Comparison of ENCODE assay signal across 27 cellular contexts in the genomic region with DNA sequence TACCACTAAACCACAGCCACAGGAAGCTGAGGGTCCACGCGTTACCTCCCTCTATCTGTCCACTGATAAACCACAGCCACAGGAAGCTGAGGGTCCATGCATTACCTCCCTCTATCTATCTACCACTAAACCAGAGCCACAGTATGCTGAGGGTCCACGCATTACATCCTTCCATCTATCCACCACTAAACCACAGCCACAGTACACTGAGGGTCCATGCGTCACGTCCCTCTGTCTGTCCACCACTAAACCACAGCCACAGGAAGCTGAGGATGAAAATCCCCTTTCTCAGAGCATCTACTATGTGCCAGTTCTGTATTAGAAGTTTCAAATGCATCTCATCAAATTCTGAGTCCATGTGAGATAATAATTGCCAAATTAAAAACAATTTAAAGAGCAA.
DNase-seq lines count a peak whose midpoint lies in the region; ATAC-seq lines count a peak whose summit lies in the region.
"Had no signal": no experiment of that assay in that cellular context is flagged by ENCODE, and none has a peak within 500 bp of the region (broad histone marks: within the 10 kb centered on the region; RNA-seq: fewer than 3 reads in every experiment).

No MANE protein-coding gene starts in this region.

- H3K4me1 Mint-ChIP-seq in stimulated activated naive CD8-positive, alpha-beta T cell treated with anti-CD3 and anti-CD28 coated beads, Interleukin-15, Interleukin-2, amounts not matched to agents 100 ng/mL and 50 ng/mL, for 24 hours (ENCODE audit: low read depth) = peaks cover 14% of the 10 kb centered on the region
- peaks cover 7% of the 10 kb centered on the region for H3K4me1 Mint-ChIP-seq in activated naive CD8-positive, alpha-beta T cell treated with anti-CD3 and anti-CD28 coated beads, Interleukin-2, amount 10 ng/mL, durations not matched to agents 7 days and 5 days
- H3K4me1 Mint-ChIP-seq in immature natural killer cell = peaks cover 16 to 18% of the 10 kb centered on the region in 2 donors
- H3K4me1 Mint-ChIP-seq: neural crest cell had no signal

- H3K36me3 Mint-ChIP-seq in stimulated activated naive CD8-positive, alpha-beta T cell treated with anti-CD3 and anti-CD28 coated beads, Interleukin-15, Interleukin-2, amounts not matched to agents 100 ng/mL and 50 ng/mL, for 24 hours (ENCODE audit: low read depth) = no peaks in the 10 kb centered on the region
- H3K36me3 Mint-ChIP-seq in activated naive CD8-positive, alpha-beta T cell treated with anti-CD3 and anti-CD28 coated beads, Interleukin-2, amount 10 ng/mL, durations not matched to agents 7 days and 5 days = no peaks in the 10 kb centered on the region
- H3K36me3 Mint-ChIP-seq in immature natural killer cell = no peaks in the 10 kb centered on the region

- no peak for DNase-seq in stimulated activated naive CD8-positive, alpha-beta T cell treated with anti-CD3 and anti-CD28 coated beads, Interleukin-15, Interleukin-2, amounts not matched to agents 100 U/mL and 50 U/mL, for 24 hours
- DNase-seq in activated naive CD8-positive, alpha-beta T cell treated with anti-CD3 and anti-CD28 coated beads, Interleukin-2, amount 10 ng/mL, durations not matched to agents 7 days and 5 days = no peak
- peak; percentile 6 to 35 (median 28) for DNase-seq in immature natural killer cell
- DNase-seq in stimulated activated CD4-positive, alpha-beta T cell treated with anti-CD3 and anti-CD28 coated beads, Interleukin-12 subunit alpha, Interleukin-12 subunit beta, amount 100 ng/mL, for 4 hours = no peak
- DNase-seq in OCI-M1 (lab: John Stamatoyannopoulos, UW) = no peak
- DNase-seq: activated B cell treated with CpG ODN at 0.5 μM for 24 hours; activated effector memory CD4-positive, alpha-beta T cell treated with Interleukin-2 at 50 U/mL for 16 hours; BE2C; body of pancreas; Caco-2; DMS53; effector CD4-positive, alpha-beta T cell; GDM1; hippocampal formation; Kasumi-1; mammary epithelial cell; mucosa of descending colon; NCI-H1417; NCI-H2029; NCI-H524; right cardiac atrium; stimulated activated CD4-positive, alpha-beta T cell treated with anti-CD3 and anti-CD28 coated beads, Interleukin-1b, Interleukin-23, amount 100 ng/mL, for 48 hours; stomach; thyroid gland had no signal

- H3K27me3 Mint-ChIP-seq in stimulated activated naive CD8-positive, alpha-beta T cell treated with anti-CD3 and anti-CD28 coated beads, Interleukin-15, Interleukin-2, amounts not matched to agents 100 ng/mL and 50 ng/mL, for 24 hours = no peaks in the 10 kb centered on the region
- H3K27me3 Mint-ChIP-seq in activated naive CD8-positive, alpha-beta T cell treated with anti-CD3 and anti-CD28 coated beads, Interleukin-2, amount 10 ng/mL, durations not matched to agents 7 days and 5 days = peaks cover 3% of the 10 kb centered on the region
- peaks cover 3 to 10% (median 3%) of the 10 kb centered on the region in 3 donors for H3K27me3 Mint-ChIP-seq in immature natural killer cell (ENCODE audit: low read depth in 3 of 3)
- H3K27me3 Mint-ChIP-seq: activated B cell treated with CpG ODN at 0.5 μM for 24 hours had no signal

- H3K9me3 Mint-ChIP-seq in stimulated activated naive CD8-positive, alpha-beta T cell treated with anti-CD3 and anti-CD28 coated beads, Interleukin-15, Interleukin-2, amounts not matched to agents 100 ng/mL and 50 ng/mL, for 24 hours = peaks cover 4% of the 10 kb centered on the region
- H3K9me3 Mint-ChIP-seq in activated naive CD8-positive, alpha-beta T cell treated with anti-CD3 and anti-CD28 coated beads, Interleukin-2, amount 10 ng/mL, durations not matched to agents 7 days and 5 days = peaks cover 6% of the 10 kb centered on the region
- peaks cover 0 to 6% (median 0%) of the 10 kb centered on the region in 6 donors for H3K9me3 Mint-ChIP-seq in immature natural killer cell
- H3K9me3 Mint-ChIP-seq: activated B cell treated with CpG ODN at 0.5 μM for 24 hours, neural crest cell had no signal

- H3K4me3 Mint-ChIP-seq in stimulated activated naive CD8-positive, alpha-beta T cell treated with anti-CD3 and anti-CD28 coated beads, Interleukin-15, Interleukin-2, amounts not matched to agents 100 ng/mL and 50 ng/mL, for 24 hours = no peak overlapping the region
- no peak overlapping the region for H3K4me3 Mint-ChIP-seq in activated naive CD8-positive, alpha-beta T cell treated with anti-CD3 and anti-CD28 coated beads, Interleukin-2, amount 10 ng/mL, durations not matched to agents 7 days and 5 days
- H3K4me3 Mint-ChIP-seq in immature natural killer cell = no peak overlapping the region
- H3K4me3 Mint-ChIP-seq: activated B cell treated with CpG ODN at 0.5 μM for 24 hours, neural crest cell had no signal

- H3K27ac Mint-ChIP-seq in stimulated activated naive CD8-positive, alpha-beta T cell treated with anti-CD3 and anti-CD28 coated beads, Interleukin-15, Interleukin-2, amounts not matched to agents 100 ng/mL and 50 ng/mL, for 24 hours = peak overlapping the region; percentile 22
- peak overlapping the region; percentile 76 for H3K27ac Mint-ChIP-seq in activated naive CD8-positive, alpha-beta T cell treated with anti-CD3 and anti-CD28 coated beads, Interleukin-2, amount 10 ng/mL, durations not matched to agents 7 days and 5 days
- peak overlapping the region; percentile 20 to 73 (median 68) for H3K27ac Mint-ChIP-seq in immature natural killer cell
- H3K27ac Mint-ChIP-seq: activated B cell treated with CpG ODN at 0.5 μM for 24 hours had no signal

- no peak for ATAC-seq in stimulated activated naive CD8-positive, alpha-beta T cell treated with anti-CD3 and anti-CD28 coated beads, Interleukin-15, Interleukin-2, amounts not matched to agents 100 U/mL and 50 U/mL, for 24 hours
- ATAC-seq in activated naive CD8-positive, alpha-beta T cell treated with anti-CD3 and anti-CD28 coated beads, Interleukin-2, amount 10 ng/mL, durations not matched to agents 7 days and 5 days (ENCODE audit: low read depth) = peak; percentile 42
- no peak for ATAC-seq in GM18867 (IDR thresholded peaks at IDR 0.05; ENCODE audit: unreplicated experiment)
- ATAC-seq: body of pancreas, mucosa of descending colon, right cardiac atrium had no signal

- POLR2A ChIA-PET in activated naive CD8-positive, alpha-beta T cell treated with anti-CD3 and anti-CD28 coated beads, Interleukin-2, amount 10 ng/mL, durations not matched to agents 7 days and 5 days (lab: Charles Lee) = no interaction called here

Comparison
In these comparisons a context has a peak if more than half of its experiments do, and no peak if none do; other contexts are left out.
1. H3K27ac Mint-ChIP-seq: peak in every context shown above with its lines; median percentile 76 in activated naive CD8-positive, alpha-beta T cell treated with anti-CD3 and anti-CD28 coated beads, Interleukin-2, amount 10 ng/mL, durations not matched to agents 7 days and 5 days; 68 in immature natural killer cell; 22 in stimulated activated naive CD8-positive, alpha-beta T cell treated with anti-CD3 and anti-CD28 coated beads, Interleukin-15, Interleukin-2, amounts not matched to agents 100 ng/mL and 50 ng/mL, for 24 hours.
2. DNase-seq: peak in immature natural killer cell (3 of 3); none in stimulated activated naive CD8-positive, alpha-beta T cell treated with anti-CD3 and anti-CD28 coated beads, Interleukin-15, Interleukin-2, amounts not matched to agents 100 U/mL and 50 U/mL, for 24 hours (single experiment), activated naive CD8-positive, alpha-beta T cell treated with anti-CD3 and anti-CD28 coated beads, Interleukin-2, amount 10 ng/mL, durations not matched to agents 7 days and 5 days (single experiment), stimulated activated CD4-positive, alpha-beta T cell treated with anti-CD3 and anti-CD28 coated beads, Interleukin-12 subunit alpha, Interleukin-12 subunit beta, amount 100 ng/mL, for 4 hours (single experiment) and OCI-M1 (single experiment).